ENCODE assay signal across 16 cellular contexts in genomic region chr2:207107120-207107519, GRCh38. TPM values are rescaled to one million over a fixed set of nuclear protein-coding genes. Genes with fewer than 3 reads are reported as not detected.
DNase-seq lines count a peak whose midpoint lies in the region; ATAC-seq lines count a peak whose summit lies in the region.
"Had no signal": no experiment of that assay in that cellular context is flagged by ENCODE, and none has a peak within 500 bp of the region (broad histone marks: within the 10 kb centered on the region; RNA-seq: fewer than 3 reads in every experiment).

No MANE protein-coding gene starts in this region.

- CTCF ChIA-PET in activated CD8-positive, alpha-beta memory T cell treated with anti-CD3 and anti-CD28 coated beads, Interleukin-2, amount 10 ng/mL, durations not matched to agents 7 days and 5 days (lab: Charles Lee) = no interaction called here

- H3K36me3 Mint-ChIP-seq in naive B cell = peaks cover 0 to 15% of the 10 kb centered on the region in 2 donors
- peaks cover 2% of the 10 kb centered on the region for H3K36me3 Mint-ChIP-seq in activated CD8-positive, alpha-beta memory T cell treated with anti-CD3 and anti-CD28 coated beads, Interleukin-2, amount 10 ng/mL, durations not matched to agents 7 days and 5 days

- peak overlapping the region in 4 of 6 donors; percentile 14 to 91 (median 52) for H3K27ac Mint-ChIP-seq in naive B cell
- no peak overlapping the region for H3K27ac Mint-ChIP-seq in activated CD8-positive, alpha-beta memory T cell treated with anti-CD3 and anti-CD28 coated beads, Interleukin-2, amount 10 ng/mL, durations not matched to agents 7 days and 5 days

- peak overlapping the region; percentile 75 for H3K27ac ChIP-seq in cingulate gyrus (ENCODE audit: low read depth, low read length)
- peak overlapping the region; percentile 81 for H3K27ac ChIP-seq in temporal lobe (ENCODE audit: low read depth, low read length)
- H3K27ac ChIP-seq: 22Rv1 had no signal

- no peaks in the 10 kb centered on the region for H3K9me3 Mint-ChIP-seq in naive B cell
- no peaks in the 10 kb centered on the region for H3K9me3 Mint-ChIP-seq in activated CD8-positive, alpha-beta memory T cell treated with anti-CD3 and anti-CD28 coated beads, Interleukin-2, amount 10 ng/mL, durations not matched to agents 7 days and 5 days (ENCODE audit: low read depth)
- H3K9me3 Mint-ChIP-seq: GM23338 had no signal

- H3K4me1 Mint-ChIP-seq in naive B cell = peaks cover 20 to 32% (median 22%) of the 10 kb centered on the region in 3 donors
- no peaks in the 10 kb centered on the region for H3K4me1 Mint-ChIP-seq in activated CD8-positive, alpha-beta memory T cell treated with anti-CD3 and anti-CD28 coated beads, Interleukin-2, amount 10 ng/mL, durations not matched to agents 7 days and 5 days

- H3K4me3 Mint-ChIP-seq in naive B cell = peak overlapping the region in 2 of 8 donors; percentile 63 to 74
- no peak overlapping the region for H3K4me3 Mint-ChIP-seq in activated CD8-positive, alpha-beta memory T cell treated with anti-CD3 and anti-CD28 coated beads, Interleukin-2, amount 10 ng/mL, durations not matched to agents 7 days and 5 days
- H3K4me3 Mint-ChIP-seq: GM23338 had no signal

- no peak for ATAC-seq in naive B cell (ENCODE audit: low read depth in 2 of 2)
- ATAC-seq in activated CD8-positive, alpha-beta memory T cell treated with anti-CD3 and anti-CD28 coated beads, Interleukin-2, amount 10 ng/mL, durations not matched to agents 7 days and 5 days = no peak
- ATAC-seq: GM12878, GM23338, HCT116 had no signal

- DNase-seq in NCI-H1092 treated with DMSO at 0.1 percent for 48 hours (lab: John Stamatoyannopoulos, UW) (peak; percentile 12), NCI-H1092 (lab: John Stamatoyannopoulos, UW) (no peak), naive B cell (no peak), AG20443 (ENCODE audit: low spot score) (no peak), GM19238 (ENCODE audit: insufficient read length, low spot score) (no peak)
- DNase-seq in activated CD8-positive, alpha-beta memory T cell treated with anti-CD3 and anti-CD28 coated beads, Interleukin-2, amount 10 ng/mL, durations not matched to agents 7 days and 5 days = no peak
- DNase-seq: DND-41; MG63; NK-92 treated with Interleukin-12 subunit alpha and Interleukin-12 subunit beta, amount 100 ng/mL, for 24 hours; OCI-M1 had no signal

- H3K27me3 Mint-ChIP-seq in naive B cell = no peaks in the 10 kb centered on the region
- no peaks in the 10 kb centered on the region for H3K27me3 Mint-ChIP-seq in activated CD8-positive, alpha-beta memory T cell treated with anti-CD3 and anti-CD28 coated beads, Interleukin-2, amount 10 ng/mL, durations not matched to agents 7 days and 5 days

RNA-seq across cellular contexts. Expression of gene KLF7, which starts 58.6 kb away (rescaled TPM):
- 10 to 100 TPM; 14.2 to 25.1 (median 15.0) TPM for polyA plus RNA-seq in naive B cell (ENCODE audit: low read depth in 6 of 6)
- 77.0 TPM for total RNA-seq in temporal lobe
- 1 to 10 TPM; 4.7 to 6.8 TPM for total RNA-seq in activated CD8-positive, alpha-beta memory T cell treated with anti-CD3 and anti-CD28 coated beads, Interleukin-2, amount 10 ng/mL, durations not matched to agents 7 days and 5 days
